ENCODE assay signal across 1 cellular context in the genomic region with DNA sequence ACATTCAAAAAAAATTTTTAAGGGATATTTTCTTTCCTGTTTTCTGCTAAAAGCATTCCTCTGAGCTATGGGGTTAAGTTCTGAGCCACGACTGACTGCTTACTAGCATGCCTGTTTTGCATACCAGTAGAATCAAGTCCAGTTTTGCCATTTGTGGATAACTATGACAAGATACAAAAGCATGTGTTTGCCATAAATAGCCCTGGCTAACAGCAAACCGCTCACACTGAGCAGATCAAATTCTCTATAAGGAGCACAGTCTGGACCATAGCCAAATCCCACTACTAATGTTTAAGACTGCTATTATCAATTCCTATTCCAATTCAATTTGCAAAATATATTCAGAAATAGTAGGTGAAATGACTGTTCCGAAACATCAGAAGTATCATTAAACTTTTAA.
TF ChIP-seq lines count a peak whose summit lies in the region.

No MANE protein-coding gene starts in this region.

TF ChIP-seq in HCT116, 20 proteins besides CTCF, POLR2A, EP300 and RAD21 (continued from another document):
- TF ChIP-seq, protein P1, sequence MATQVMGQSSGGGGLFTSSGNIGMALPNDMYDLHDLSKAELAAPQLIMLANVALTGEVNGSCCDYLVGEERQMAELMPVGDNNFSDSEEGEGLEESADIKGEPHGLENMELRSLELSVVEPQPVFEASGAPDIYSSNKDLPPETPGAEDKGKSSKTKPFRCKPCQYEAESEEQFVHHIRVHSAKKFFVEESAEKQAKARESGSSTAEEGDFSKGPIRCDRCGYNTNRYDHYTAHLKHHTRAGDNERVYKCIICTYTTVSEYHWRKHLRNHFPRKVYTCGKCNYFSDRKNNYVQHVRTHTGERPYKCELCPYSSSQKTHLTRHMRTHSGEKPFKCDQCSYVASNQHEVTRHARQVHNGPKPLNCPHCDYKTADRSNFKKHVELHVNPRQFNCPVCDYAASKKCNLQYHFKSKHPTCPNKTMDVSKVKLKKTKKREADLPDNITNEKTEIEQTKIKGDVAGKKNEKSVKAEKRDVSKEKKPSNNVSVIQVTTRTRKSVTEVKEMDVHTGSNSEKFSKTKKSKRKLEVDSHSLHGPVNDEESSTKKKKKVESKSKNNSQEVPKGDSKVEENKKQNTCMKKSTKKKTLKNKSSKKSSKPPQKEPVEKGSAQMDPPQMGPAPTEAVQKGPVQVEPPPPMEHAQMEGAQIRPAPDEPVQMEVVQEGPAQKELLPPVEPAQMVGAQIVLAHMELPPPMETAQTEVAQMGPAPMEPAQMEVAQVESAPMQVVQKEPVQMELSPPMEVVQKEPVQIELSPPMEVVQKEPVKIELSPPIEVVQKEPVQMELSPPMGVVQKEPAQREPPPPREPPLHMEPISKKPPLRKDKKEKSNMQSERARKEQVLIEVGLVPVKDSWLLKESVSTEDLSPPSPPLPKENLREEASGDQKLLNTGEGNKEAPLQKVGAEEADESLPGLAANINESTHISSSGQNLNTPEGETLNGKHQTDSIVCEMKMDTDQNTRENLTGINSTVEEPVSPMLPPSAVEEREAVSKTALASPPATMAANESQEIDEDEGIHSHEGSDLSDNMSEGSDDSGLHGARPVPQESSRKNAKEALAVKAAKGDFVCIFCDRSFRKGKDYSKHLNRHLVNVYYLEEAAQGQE (IDR thresholded peaks at IDR 0.05; ENCODE audit: low read depth): no peak
- TF ChIP-seq, protein P2, sequence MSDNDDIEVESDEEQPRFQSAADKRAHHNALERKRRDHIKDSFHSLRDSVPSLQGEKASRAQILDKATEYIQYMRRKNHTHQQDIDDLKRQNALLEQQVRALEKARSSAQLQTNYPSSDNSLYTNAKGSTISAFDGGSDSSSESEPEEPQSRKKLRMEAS (IDR thresholded peaks at IDR 0.05): no peak
- TF ChIP-seq JUND (IDR thresholded peaks at IDR 0.05) (no peak), ZFX (IDR thresholded peaks at IDR 0.05) (no peak)
